In genomic region chr14:54674342-54674741, GRCh38 we compare ENCODE assay signal across 10 cellular contexts.
DNase-seq lines count a peak whose midpoint lies in the region; ATAC-seq and TF ChIP-seq lines count a peak whose summit lies in the region.
"Had no signal": no experiment of that assay in that cellular context is flagged by ENCODE, and none has a peak within 500 bp of the region (broad histone marks: within the 10 kb centered on the region; RNA-seq: fewer than 3 reads in every experiment).

No MANE protein-coding gene starts in this region.

- peaks cover 17% of the 10 kb centered on the region for H4K20me1 ChIP-seq in smooth muscle cell (ENCODE audit: low read depth)

- H3K9ac ChIP-seq in adipocyte (ENCODE audit: low read length) (peak overlapping the region; percentile 28), smooth muscle cell (ENCODE audit: low read depth) (no peak overlapping the region)

- H3K9me3 ChIP-seq in adipocyte (ENCODE audit: control insufficient read depth, low read length) (no peaks in the 10 kb centered on the region), smooth muscle cell (replicated peaks; ENCODE audit: low read depth) (no peaks in the 10 kb centered on the region)

- peaks cover 5% of the 10 kb centered on the region for H3F3A ChIP-seq in smooth muscle cell (ENCODE audit: low read depth)

- TF ChIP-seq CTCF in smooth muscle cell (IDR thresholded peaks at IDR 0.05; ENCODE audit: borderline replicate concordance, insufficient read depth, poor library complexity, severe bottlenecking): no peak

- H3K4me3 ChIP-seq in adipocyte (ENCODE audit: low read length) (no peak overlapping the region), smooth muscle cell (no peak overlapping the region)

- H3K36me3 ChIP-seq in adipocyte (ENCODE audit: control insufficient read depth, insufficient read depth, low read length, severe bottlenecking) (no peaks in the 10 kb centered on the region), smooth muscle cell (ENCODE audit: low read depth) (no peaks in the 10 kb centered on the region)

- ATAC-seq in GM19324 (IDR thresholded peaks at IDR 0.05; ENCODE audit: low FRiP score, unreplicated experiment) (peak; percentile 54), HG02623 (IDR thresholded peaks at IDR 0.05; ENCODE audit: unreplicated experiment) (peak; percentile 88), GM18868 (IDR thresholded peaks at IDR 0.05; ENCODE audit: unreplicated experiment) (no peak)

- H3K4me2 ChIP-seq in smooth muscle cell: peak overlapping the region; percentile 59

- H3K27me3 ChIP-seq in adipocyte (replicated peaks; ENCODE audit: control insufficient read depth, insufficient read depth, low read length) (no peaks in the 10 kb centered on the region), smooth muscle cell (ENCODE audit: low read depth) (no peaks in the 10 kb centered on the region)

- 25% methylated on average over 2 of the region's 2 CpGs for WGBS in smooth muscle cell (ENCODE audit: low lambda C conversion rate)

- H3K79me2 ChIP-seq in smooth muscle cell (ENCODE audit: low read depth): peaks cover 57% of the 10 kb centered on the region

- H3K4me1 ChIP-seq in adipocyte (ENCODE audit: control insufficient read depth, insufficient read depth, low read length) (peaks cover 69% of the 10 kb centered on the region), smooth muscle cell (ENCODE audit: low read depth) (peaks cover 42% of the 10 kb centered on the region)

- DNase-seq in adipocyte (ENCODE audit: low read depth): no peak
- DNase-seq in smooth muscle cell (lab: John Stamatoyannopoulos, UW; ENCODE audit: unreplicated experiment): no peak
- DNase-seq in EL: no peak
- no peak for DNase-seq in NCI-H345 (lab: John Stamatoyannopoulos, UW)
- DNase-seq: COR-L47; NCI-H524; stimulated activated CD4-positive, alpha-beta T cell treated with anti-CD3 and anti-CD28 coated beads, Interleukin-15, amount 100 ng/mL, for 24 hours had no signal

- H2AFZ ChIP-seq in smooth muscle cell (ENCODE audit: low read depth): no peak overlapping the region

- H3K27ac ChIP-seq in smooth muscle cell (ENCODE audit: low read depth): peak overlapping the region; percentile 53
